ENCODE assay signal across 8 cellular contexts in genomic region chr15:79896131-79896633, GRCh38. TPM values are rescaled to one million over a fixed set of nuclear protein-coding genes. Genes with fewer than 3 reads are reported as not detected.
DNase-seq lines count a peak whose midpoint lies in the region; ATAC-seq, FAIRE-seq and TF ChIP-seq lines count a peak whose summit lies in the region.

No MANE protein-coding gene starts in this region.

- H3K23ac ChIP-seq in neuronal stem cell (ENCODE audit: low read depth, low read length, poor library complexity), result peak overlapping the region; percentile 100

- no peaks in the 10 kb centered on the region for H3K9me3 Mint-ChIP-seq in endodermal cell

- H3K9me3 ChIP-seq in Panc1 (ENCODE audit: control insufficient read depth, insufficient read depth, low read depth, low read length), result no peaks in the 10 kb centered on the region
- H3K9me3 ChIP-seq in endodermal cell (ENCODE audit: control insufficient read depth, low read length), result no peaks in the 10 kb centered on the region
- no peaks in the 10 kb centered on the region for H3K9me3 ChIP-seq in neuronal stem cell (replicated peaks in 1 of 2; ENCODE audit: control insufficient read depth in 2 of 2, insufficient read depth in 1 of 2, low read depth in 1 of 2, low read length in 2 of 2)

- H3K4me1 Mint-ChIP-seq in endodermal cell, result peaks cover 30% of the 10 kb centered on the region

- POLR2A ChIA-PET in Panc1 (lab: Charles Lee), result no interaction called here

- ATAC-seq in GM21529 (IDR thresholded peaks at IDR 0.05; ENCODE audit: unreplicated experiment) (peak; percentile 23), Panc1 (peak; percentile 31)

- H3K27ac ChIP-seq in Panc1 (ENCODE audit: low read length), result peak overlapping the region; percentile 89
- H3K27ac ChIP-seq in endodermal cell (ENCODE audit: low read depth, low read length), result peak overlapping the region; percentile 75
- H3K27ac ChIP-seq in neuronal stem cell (replicated peaks; ENCODE audit: low read length), result no peak overlapping the region

- H4K8ac ChIP-seq in neuronal stem cell (ENCODE audit: low read depth, low read length), result no peak overlapping the region

- no peak overlapping the region for H3K14ac ChIP-seq in neuronal stem cell (ENCODE audit: low read length)

- H3K18ac ChIP-seq in neuronal stem cell (ENCODE audit: low read length), result peak overlapping the region; percentile 84

- H3K4me2 ChIP-seq in neuronal stem cell (ENCODE audit: insufficient read depth, low read length, poor library complexity, severe bottlenecking), result peak overlapping the region; percentile 78

- no peak overlapping the region for H2BK12ac ChIP-seq in neuronal stem cell (ENCODE audit: low read length)

- in situ Hi-C loops in Panc1 (cut with HindIII; ENCODE audit: low pct_unique_long_range_greater_than_20kb, low sequenced_read_pairs), result no loop called here

- no peaks in the 10 kb centered on the region for H3K79me1 ChIP-seq in neuronal stem cell (ENCODE audit: low read depth, low read length)

- H3K27ac Mint-ChIP-seq in endodermal cell, result peak overlapping the region; percentile 98

- H3K4me3 ChIP-seq in GM12864 (ENCODE audit: low read depth, low read length) (peak overlapping the region; percentile 65), Panc1 (ENCODE audit: low read depth in 2 of 2, low read length in 2 of 2) (peak overlapping the region; percentile 70 to 82), endodermal cell (ENCODE audit: low read length) (peak overlapping the region; percentile 96), neuronal stem cell (ENCODE audit: low read length in 2 of 2) (peak overlapping the region; percentile 44 to 94)

- H3K9ac ChIP-seq in endodermal cell (ENCODE audit: extremely low read depth, low read length, poor library complexity, severe bottlenecking) (peak overlapping the region; percentile 80), neuronal stem cell (ENCODE audit: low read depth, low read length, poor library complexity) (peak overlapping the region; percentile 81)

- H2BK5ac ChIP-seq in neuronal stem cell (ENCODE audit: low read length), result peak overlapping the region; percentile 98

- H3K36me3 Mint-ChIP-seq in endodermal cell (ENCODE audit: low read depth), result peaks cover 16% of the 10 kb centered on the region

- no peak overlapping the region for H2AK5ac ChIP-seq in neuronal stem cell (ENCODE audit: low read depth, low read length)

- H2BK15ac ChIP-seq in neuronal stem cell (ENCODE audit: low read length), result no peak overlapping the region

- H2AFZ ChIP-seq in neuronal stem cell (ENCODE audit: low read length), result no peak overlapping the region

- DNase-seq in GM12864 (ENCODE audit: low read depth), result no peak
- DNase-seq in Panc1 (ENCODE audit: low read depth, low spot score), result no peak
- DNase-seq in endodermal cell, result no peak
- DNase-seq in neuronal stem cell (ENCODE audit: low spot score), result no peak
- no peak for DNase-seq in 8988T
- no peak for DNase-seq in H54 (ENCODE audit: insufficient read length, low spot score)
- no peak for DNase-seq in effector CD8-positive, alpha-beta T cell (lab: John Stamatoyannopoulos, UW)

- 13 to 22% methylated on average over 3 to 10 of the region's 10 CpGs for WGBS in endodermal cell (ENCODE audit: insufficient coverage in 1 of 2, insufficient read length in 1 of 2), 2 experiments
- no CpG with 5 or more reads among the region's 10 CpGs for WGBS in neuronal stem cell (ENCODE audit: extremely low coverage in 2 of 2, insufficient read length in 2 of 2, insufficient replicate concordance in 1 of 2), 2 donors

- H3K27me3 ChIP-seq in Panc1 (ENCODE audit: control insufficient read depth, insufficient read depth, low read length), result no peaks in the 10 kb centered on the region
- H3K27me3 ChIP-seq in endodermal cell (ENCODE audit: control insufficient read depth, insufficient read depth, low read length, poor library complexity, severe bottlenecking), result no peaks in the 10 kb centered on the region
- no peaks in the 10 kb centered on the region for H3K27me3 ChIP-seq in neuronal stem cell (ENCODE audit: control insufficient read depth in 3 of 3, insufficient read depth in 3 of 3, low read depth in 1 of 3, low read length in 3 of 3)

- H3K4me1 ChIP-seq in Panc1 (ENCODE audit: control insufficient read depth, insufficient read depth, low read length), result peaks cover 31% of the 10 kb centered on the region
- no peaks in the 10 kb centered on the region for H3K4me1 ChIP-seq in endodermal cell (ENCODE audit: control insufficient read depth, insufficient read depth, low read length)
- peaks cover 0 to 4% of the 10 kb centered on the region in 2 donors for H3K4me1 ChIP-seq in neuronal stem cell (ENCODE audit: control insufficient read depth in 2 of 2, insufficient read depth in 1 of 2, low read depth in 1 of 2, low read length in 2 of 2)

- H3K27me3 Mint-ChIP-seq in endodermal cell (ENCODE audit: insufficient read depth), result no peaks in the 10 kb centered on the region

- BruUV-seq in Panc1 (replicated peaks; lab: Mats Ljungman, UMichigan), result TSS peak; percentile 78

- no peak overlapping the region for H2BK120ac ChIP-seq in neuronal stem cell (ENCODE audit: low read depth, low read length)

- CTCF ChIA-PET in Panc1 (lab: Charles Lee), result interaction anchor here (0.7 kb wide), 1 partner anchor 50 kb away, joined by 4 read pairs; no protein-coding TSS in a partner anchor

- FAIRE-seq in H54 (lab: Jason Lieb, UNC), result no peak

- H3K4ac ChIP-seq in neuronal stem cell (ENCODE audit: low read length), result no peak overlapping the region

- TF ChIP-seq CTCF in GM12864 (IDR thresholded peaks at IDR 0.05; ENCODE audit: low read depth, low read length, missing control alignments), result no peak
- TF ChIP-seq CTCF in Panc1 (IDR thresholded peaks at IDR 0.05), result no peak
- TF ChIP-seq CTCF in endodermal cell (conservative IDR thresholded peaks at IDR 0.05), result no peak

- no peak for TF ChIP-seq POLR2A in H54 (IDR thresholded peaks at IDR 0.05; ENCODE audit: low read depth, low read length)

- peak overlapping the region; percentile 89 for H3K4me3 Mint-ChIP-seq in endodermal cell

- intact Hi-C loops in Panc1 (cut with micrococcal nuclease; ENCODE audit: unreplicated experiment), result loop anchor here (5.0 kb wide), 1 partner anchor 276 kb away; no protein-coding TSS in a partner anchor

- H4K91ac ChIP-seq in neuronal stem cell (ENCODE audit: low read depth, low read length, poor library complexity), result no peak overlapping the region

- H3K36me3 ChIP-seq in Panc1 (ENCODE audit: control insufficient read depth, insufficient read depth, low read length), result no peaks in the 10 kb centered on the region; the same call in 1 of the 2 replicates
- H3K36me3 ChIP-seq in endodermal cell (ENCODE audit: control insufficient read depth, insufficient read depth, low read length), result no peaks in the 10 kb centered on the region
- peaks cover 0 to 10% of the 10 kb centered on the region in 2 donors for H3K36me3 ChIP-seq in neuronal stem cell (replicated peaks in 1 of 2; ENCODE audit: control insufficient read depth in 2 of 2, insufficient read depth in 2 of 2, low read length in 2 of 2)

RNA-seq across cellular contexts. Expression of gene MTHFS, which starts 0.6 kb away (rescaled TPM):
- total RNA-seq in Panc1 (2021; ENCODE audit: unreplicated experiment) (50.0 TPM), endodermal cell (10 to 100 TPM; 28.2 to 33.6 TPM)
- polyA plus RNA-seq in Panc1 (2012; ENCODE audit: insufficient read length), result 48.5 TPM
- polyA plus RNA-seq in endodermal cell (2013, experiment 1 of 2), result 21.2 TPM
- polyA plus RNA-seq in endodermal cell (2013, experiment 2 of 2), result 19.2 TPM
- polyA plus RNA-seq in neuronal stem cell (2013, experiment 1 of 2), result 13.0 TPM
- polyA plus RNA-seq in neuronal stem cell (2013, experiment 2 of 2), result 13.3 TPM
